32 cellular contexts compared by ENCODE assay signal in the genomic region with DNA sequence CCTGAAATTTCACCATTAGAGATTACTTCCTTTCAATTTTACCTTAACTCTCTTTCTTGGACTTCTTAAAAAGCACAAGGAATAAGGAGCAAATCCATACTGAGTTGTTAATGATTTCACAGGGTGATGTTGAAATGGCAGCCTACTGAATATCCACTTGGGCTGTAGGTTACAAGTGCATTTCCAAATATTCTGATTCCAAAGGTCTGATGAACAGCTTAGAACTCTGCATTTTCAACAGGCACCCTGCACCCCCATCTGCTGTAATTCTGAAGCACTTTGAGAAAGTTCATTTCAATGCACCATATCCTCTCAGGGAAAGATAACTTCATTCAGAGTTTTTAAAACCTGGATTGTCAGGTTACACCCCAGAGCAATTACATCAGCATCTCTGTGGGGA.
"Had no signal": no experiment of that assay in that cellular context is flagged by ENCODE, and none has a peak within 500 bp of the region (broad histone marks: within the 10 kb centered on the region; RNA-seq: fewer than 3 reads in every experiment).

No MANE protein-coding gene starts in this region.

- H3K9ac ChIP-seq: parathyroid adenoma had no signal

- H3K27me3 ChIP-seq: breast epithelium, gastroesophageal sphincter, thyroid gland, upper lobe of left lung had no signal

- H3K27ac Mint-ChIP-seq: dendritic cell treated with granulocyte-macrophage colony-stimulating factor and Interleukin-4, amounts not matched to agents 40 ng/mL and 50 ng/mL, for 4 days; endodermal cell; mesothelial cell of epicardium; natural killer cell; progenitor cell of endocrine pancreas; stimulated activated naive CD8-positive, alpha-beta T cell treated with anti-CD3 and anti-CD28 coated beads, Interleukin-15, amount 100 ng/mL, for 72 hours had no signal

- H3K27me3 Mint-ChIP-seq: stimulated activated naive CD8-positive, alpha-beta T cell treated with anti-CD3 and anti-CD28 coated beads, Interleukin-15, amount 100 ng/mL, for 72 hours had no signal

- H3K4me1 ChIP-seq: breast epithelium, lower lobe of right lung, parathyroid adenoma, upper lobe of left lung had no signal

- H2AFZ ChIP-seq: parathyroid adenoma had no signal

- H3K79me2 ChIP-seq: parathyroid adenoma had no signal

- H3K36me3 ChIP-seq: breast epithelium, gastroesophageal sphincter, heart right ventricle, left ventricle myocardium inferior, lower lobe of right lung, thyroid gland, upper lobe of left lung had no signal

- H3K27ac ChIP-seq: breast epithelium, epithelial cell of prostate, heart right ventricle, left ventricle myocardium inferior, lower lobe of right lung, parathyroid adenoma, thyroid gland, upper lobe of left lung had no signal

- H3K9me3 ChIP-seq: breast epithelium, gastroesophageal sphincter, heart right ventricle, left ventricle myocardium inferior, lower lobe of right lung, thyroid gland, upper lobe of left lung had no signal

- H3K4me3 Mint-ChIP-seq: dendritic cell treated with granulocyte-macrophage colony-stimulating factor and Interleukin-4, amounts not matched to agents 40 ng/mL and 50 ng/mL, for 4 days; endodermal cell; mesothelial cell of epicardium; natural killer cell; neural crest cell; stimulated activated naive CD8-positive, alpha-beta T cell treated with anti-CD3 and anti-CD28 coated beads, Interleukin-15, amount 100 ng/mL, for 72 hours had no signal

- DNase-seq: cerebellar nuclear complex; effector CD8-positive, alpha-beta T cell; endodermal cell; foreskin fibroblast; glutamatergic neuron; heart right ventricle; left cardiac atrium; left ventricle myocardium inferior; lower lobe of right lung; natural killer cell; right cardiac atrium; stimulated activated CD4-positive, alpha-beta T cell treated with anti-CD3 and anti-CD28 coated beads, Interleukin-12 subunit alpha, Interleukin-12 subunit beta, amount 100 ng/mL, for 4 hours; stimulated activated CD4-positive, alpha-beta T cell treated with anti-CD3 and anti-CD28 coated beads, Interleukin-1b, Interleukin-23, amount 100 ng/mL, for 48 hours; stimulated activated CD4-positive, alpha-beta T cell treated with anti-CD3 and anti-CD28 coated beads, Interleukin-4, amount 100 ng/mL, for 1 hour; stimulated activated CD8-positive, alpha-beta memory T cell treated with anti-CD3 and anti-CD28 coated beads, Interleukin-4, amount 100 ng/mL, for 48 hours; stimulated activated naive CD4-positive, alpha-beta T cell; stimulated activated naive CD8-positive, alpha-beta T cell treated with anti-CD3 and anti-CD28 coated beads, Interleukin-15, amount 100 ng/mL, for 72 hours; thyroid gland; upper lobe of left lung had no signal

- H3K4me3 ChIP-seq: breast epithelium, gastroesophageal sphincter, heart right ventricle, left ventricle myocardium inferior, lower lobe of right lung, smooth muscle cell, thyroid gland, upper lobe of left lung had no signal

- H3K36me3 Mint-ChIP-seq: mesothelial cell of epicardium, natural killer cell had no signal

- ATAC-seq: esophagus mucosa; gastroesophageal sphincter; heart right ventricle; left cardiac atrium; lower lobe of right lung; natural killer cell; right cardiac atrium; stimulated activated naive CD8-positive, alpha-beta T cell treated with anti-CD3 and anti-CD28 coated beads, Interleukin-15, amount 100 ng/mL, for 72 hours had no signal

- H3K9me3 Mint-ChIP-seq: dendritic cell treated with granulocyte-macrophage colony-stimulating factor and Interleukin-4, amounts not matched to agents 40 ng/mL and 50 ng/mL, for 4 days; endodermal cell; mesothelial cell of epicardium; natural killer cell; neural crest cell; stimulated activated naive CD8-positive, alpha-beta T cell treated with anti-CD3 and anti-CD28 coated beads, Interleukin-15, amount 100 ng/mL, for 72 hours had no signal

- FAIRE-seq: colon, islet of Langerhans, urothelium cell line had no signal
